In genomic region chr5:118614701-118615475, GRCh38 we compare ENCODE assay signal across 1 cellular context.
TF ChIP-seq lines count a peak whose summit lies in the region.

No MANE protein-coding gene starts in this region.

TF ChIP-seq in GM23338, 12 proteins besides CTCF, POLR2A, EP300 and RAD21 (continued from another document):
- no peak for TF ChIP-seq REST (IDR thresholded peaks at IDR 0.05; ENCODE audit: unreplicated experiment)
- no peak for TF ChIP-seq STAT1 (IDR thresholded peaks at IDR 0.05; ENCODE audit: unreplicated experiment)
- no peak for TF ChIP-seq ZNF114 (CRISPR knock-in tag; IDR thresholded peaks at IDR 0.05)
- no peak for TF ChIP-seq ETS1 (IDR thresholded peaks at IDR 0.05)
- no peak for TF ChIP-seq JUNB (IDR thresholded peaks at IDR 0.05; ENCODE audit: unreplicated experiment)
- TF ChIP-seq ZNF331 (CRISPR knock-in tag; IDR thresholded peaks at IDR 0.05; ENCODE audit: low read depth), result no peak
- no peak for TF ChIP-seq CREB1 (CRISPR knock-in tag; IDR thresholded peaks at IDR 0.05; ENCODE audit: low read depth)
